ENCODE assay signal across 11 cellular contexts in the genomic region with DNA sequence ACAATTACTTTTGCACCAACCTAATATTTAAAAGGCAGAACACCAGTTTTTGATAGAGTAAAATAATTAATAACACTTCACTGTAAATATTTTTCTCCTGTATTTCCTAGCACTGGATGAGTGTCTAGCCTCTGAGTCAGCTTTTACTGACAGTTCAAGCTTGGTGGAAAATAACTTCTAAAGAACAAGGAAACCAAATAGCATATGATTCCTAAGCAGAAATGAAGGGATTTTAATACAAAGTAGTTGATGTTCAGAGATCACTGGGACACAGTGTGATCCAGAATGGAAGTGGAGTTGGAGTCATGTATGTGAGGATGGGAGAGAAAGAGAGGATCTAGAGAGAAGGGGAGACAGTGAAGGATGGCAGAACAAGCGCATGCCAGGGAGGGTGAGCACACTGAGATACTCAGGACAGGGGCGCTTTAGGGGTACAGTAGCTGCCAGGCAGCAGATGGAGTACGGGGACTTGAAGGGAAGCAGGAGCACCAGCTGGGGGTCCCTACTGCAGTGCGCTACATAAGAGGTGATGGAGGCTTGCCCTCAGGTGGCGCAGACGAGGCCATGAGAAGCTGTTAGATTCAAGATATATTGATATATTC.
DNase-seq lines count a peak whose midpoint lies in the region; ATAC-seq, FAIRE-seq and TF ChIP-seq lines count a peak whose summit lies in the region.
"Had no signal": no experiment of that assay in that cellular context is flagged by ENCODE, and none has a peak within 500 bp of the region (broad histone marks: within the 10 kb centered on the region; RNA-seq: fewer than 3 reads in every experiment).

No MANE protein-coding gene starts in this region.

- no peak overlapping the region for H2AFZ ChIP-seq in endothelial cell of umbilical vein (ENCODE audit: low read depth, low read length)

- H3K9me3 Mint-ChIP-seq in activated T-cell treated with anti-CD3 and anti-CD28 coated beads, Interleukin-2, amount 50 U/mL, for 24 hours = no peaks in the 10 kb centered on the region

- no peaks in the 10 kb centered on the region for H3K79me2 ChIP-seq in endothelial cell of umbilical vein (ENCODE audit: control insufficient read depth, insufficient read depth, low read length)

- no peak overlapping the region for H3K9ac ChIP-seq in endothelial cell of umbilical vein (replicated peaks; ENCODE audit: extremely low read depth, insufficient read depth, low read length)

- H4K20me1 ChIP-seq in endothelial cell of umbilical vein (replicated peaks; ENCODE audit: control insufficient read depth, extremely low read depth, insufficient read depth, low read length) = no peaks in the 10 kb centered on the region

- H3K4me1 Mint-ChIP-seq in activated T-cell treated with anti-CD3 and anti-CD28 coated beads, Interleukin-2, amount 50 U/mL, for 24 hours (ENCODE audit: low read depth) = peaks cover 28% of the 10 kb centered on the region

- TF ChIP-seq POLR2A in endothelial cell of umbilical vein (IDR thresholded peaks at IDR 0.05; ENCODE audit: low read depth, low read length) = no peak

- peak overlapping the region; percentile 72 for H3K27ac Mint-ChIP-seq in activated T-cell treated with anti-CD3 and anti-CD28 coated beads, Interleukin-2, amount 50 U/mL, for 24 hours

- intact Hi-C loops in endothelial cell of umbilical vein (cut with micrococcal nuclease) = no loop called here

- dilution Hi-C loops in endothelial cell of umbilical vein (cut with MboI; ENCODE audit: extremely low pct_ligation_motif_present, low sequenced_read_pairs) = no loop called here

- no peaks in the 10 kb centered on the region for H3K9me3 ChIP-seq in endothelial cell of umbilical vein (replicated peaks; ENCODE audit: control insufficient read depth, insufficient read depth, low read length)
- H3K9me3 ChIP-seq: right lobe of liver had no signal

- no peak for TF ChIP-seq CTCF in endothelial cell of umbilical vein (IDR thresholded peaks at IDR 0.05; ENCODE audit: extremely low read depth in 1 of 2, insufficient read depth in 1 of 2, low read depth in 1 of 2, low read length in 2 of 2)

- BruUV-seq in endothelial cell of umbilical vein (replicated peaks; lab: Mats Ljungman, UMichigan) = no TSS peak

- DNase-seq in activated T-cell treated with anti-CD3 and anti-CD28 coated beads, Interleukin-2, amount 50 U/mL, for 24 hours = no peak
- DNase-seq in activated T-cell treated with anti-CD3 and anti-CD28 coated beads, Interleukin-2, amount 50 U/mL, for 48 hours = no peak
- DNase-seq in endothelial cell of umbilical vein (ENCODE audit: low read depth, low spot score) (peak; percentile 62), stromal cell of bone marrow (ENCODE audit: low read depth) (peak; percentile 37), medulla oblongata (ENCODE audit: extremely low spot score) (no peak), cortex of kidney (lab: John Stamatoyannopoulos, UW) (no peak)
- DNase-seq: right lobe of liver had no signal

- CTCF ChIA-PET in endothelial cell of umbilical vein (lab: Charles Lee) = no interaction called here

- no peaks in the 10 kb centered on the region for H3K4me1 ChIP-seq in endothelial cell of umbilical vein (ENCODE audit: control insufficient read depth, extremely low read depth, insufficient read depth, low read length)
- H3K4me1 ChIP-seq: right lobe of liver had no signal

- H3K4me2 ChIP-seq in endothelial cell of umbilical vein (ENCODE audit: insufficient read depth, low read length) = no peak overlapping the region

- no peaks in the 10 kb centered on the region for H3K36me3 Mint-ChIP-seq in activated T-cell treated with anti-CD3 and anti-CD28 coated beads, Interleukin-2, amount 50 U/mL, for 24 hours (ENCODE audit: low read depth)

- H3K36me3 ChIP-seq in endothelial cell of umbilical vein (ENCODE audit: control insufficient read depth in 2 of 2, extremely low read depth in 1 of 2, insufficient read depth in 2 of 2, low read length in 2 of 2) = no peaks in the 10 kb centered on the region
- H3K36me3 ChIP-seq: cardiac muscle cell, right lobe of liver had no signal

- no peak overlapping the region for H3K27ac ChIP-seq in endothelial cell of umbilical vein (ENCODE audit: insufficient read depth, low read depth, low read length)
- H3K27ac ChIP-seq: C4-2B, cardiac muscle cell, right lobe of liver had no signal

- ATAC-seq in HG03196 (IDR thresholded peaks at IDR 0.05; ENCODE audit: unreplicated experiment) (peak; percentile 33), HG03469 (IDR thresholded peaks at IDR 0.05; ENCODE audit: unreplicated experiment) (no peak)

- H3K27me3 Mint-ChIP-seq in activated T-cell treated with anti-CD3 and anti-CD28 coated beads, Interleukin-2, amount 50 U/mL, for 24 hours = no peaks in the 10 kb centered on the region

- no peak overlapping the region for H3K4me3 Mint-ChIP-seq in activated T-cell treated with anti-CD3 and anti-CD28 coated beads, Interleukin-2, amount 50 U/mL, for 24 hours

- no peak for FAIRE-seq in endothelial cell of umbilical vein (lab: Jason Lieb, UNC)

- H3K4me3 ChIP-seq in endothelial cell of umbilical vein (replicated peaks in 1 of 3; ENCODE audit: insufficient read depth in 1 of 3, low read depth in 1 of 3, low read length in 3 of 3) = no peak overlapping the region
- H3K4me3 ChIP-seq: cardiac muscle cell, right lobe of liver had no signal

- POLR2A ChIA-PET in endothelial cell of umbilical vein (lab: Charles Lee) = no interaction called here

- no peaks in the 10 kb centered on the region for H3K9me1 ChIP-seq in endothelial cell of umbilical vein (replicated peaks; ENCODE audit: control insufficient read depth, extremely low read depth, insufficient read depth, low read length)

- H3K27me3 ChIP-seq in endothelial cell of umbilical vein (ENCODE audit: control insufficient read depth in 2 of 2, insufficient read depth in 2 of 2, low read length in 2 of 2) = no peaks in the 10 kb centered on the region
- H3K27me3 ChIP-seq: cardiac muscle cell, right lobe of liver had no signal

TF ChIP-seq in endothelial cell of umbilical vein, 7 proteins besides CTCF, POLR2A, EP300 and RAD21:
- TF ChIP-seq FOS (IDR thresholded peaks at IDR 0.05; ENCODE audit: borderline replicate concordance, insufficient read depth, low read length) (peak; percentile 12), JUN (IDR thresholded peaks at IDR 0.05; ENCODE audit: borderline replicate concordance, insufficient read depth, insufficient read length, low read depth) (no peak)
- TF ChIP-seq, protein P1, sequence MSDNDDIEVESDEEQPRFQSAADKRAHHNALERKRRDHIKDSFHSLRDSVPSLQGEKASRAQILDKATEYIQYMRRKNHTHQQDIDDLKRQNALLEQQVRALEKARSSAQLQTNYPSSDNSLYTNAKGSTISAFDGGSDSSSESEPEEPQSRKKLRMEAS (IDR thresholded peaks at IDR 0.05; ENCODE audit: insufficient read depth, insufficient read length) = no peak

Comparison
In these comparisons a context has a peak if more than half of its experiments do, and no peak if none do; other contexts are left out.
1. DNase-seq: peak in endothelial cell of umbilical vein (single experiment) and stromal cell of bone marrow (single experiment); none in activated T-cell treated with anti-CD3 and anti-CD28 coated beads, Interleukin-2, amount 50 U/mL, for 24 hours (single experiment), activated T-cell treated with anti-CD3 and anti-CD28 coated beads, Interleukin-2, amount 50 U/mL, for 48 hours (0 of 2), medulla oblongata (single experiment) and cortex of kidney (single experiment).